7 cellular contexts compared by ENCODE assay signal in the genomic region with DNA sequence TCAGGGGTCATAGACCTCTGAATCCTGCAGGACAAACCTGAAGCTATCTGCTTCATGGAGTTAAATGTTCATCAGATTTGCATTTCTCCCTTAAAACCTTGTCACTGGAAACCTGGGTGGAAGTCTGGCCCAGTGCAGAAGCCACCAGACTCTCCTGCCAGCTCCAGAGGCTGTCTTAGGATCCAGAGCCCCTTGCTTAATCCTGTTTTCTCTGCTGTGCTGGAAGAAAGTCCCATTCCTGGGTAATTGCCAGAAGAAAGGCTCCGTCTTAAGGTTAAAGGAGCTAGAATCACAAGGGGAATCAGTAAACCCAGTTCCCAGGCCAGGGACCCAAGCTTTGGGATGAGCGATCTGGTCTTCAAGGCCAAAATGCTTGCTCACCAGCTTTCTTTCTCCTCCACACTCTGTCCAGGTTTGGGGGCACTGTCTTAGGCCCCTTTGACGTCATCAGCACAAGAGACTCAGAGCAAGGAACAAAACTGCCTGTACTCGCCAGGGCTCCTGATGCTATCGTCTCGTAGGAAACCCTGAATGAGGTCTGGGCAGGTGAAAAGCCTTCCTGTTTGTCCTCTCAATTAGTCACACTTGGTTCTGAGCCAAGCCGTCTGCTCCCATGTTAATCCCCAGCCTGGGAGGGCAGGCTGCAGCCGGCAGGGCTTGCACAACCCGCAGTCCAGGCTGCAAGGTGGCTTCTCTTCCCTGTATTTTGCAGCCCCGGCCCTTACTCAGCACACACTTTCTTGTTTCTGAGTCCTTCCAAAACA.
DNase-seq lines count a peak whose midpoint lies in the region; ATAC-seq, FAIRE-seq and TF ChIP-seq lines count a peak whose summit lies in the region.
"Not testable (repeated sequence)": the region's sequence is repeated elsewhere in the genome, so short reads cannot be mapped to it uniquely, and the experiment has no call there.

No MANE protein-coding gene starts in this region.

- H3K27me3 ChIP-seq in PC-3 (ENCODE audit: low read length); body of pancreas; gastroesophageal sphincter; right lobe of liver; psoas muscle (ENCODE audit: insufficient read depth in 3 of 3, low read length in 2 of 3): not testable (repeated sequence)

- H3K4me2 ChIP-seq in A549; PC-3 (ENCODE audit: low read length): not testable (repeated sequence)

- not testable (repeated sequence) for H2AFZ ChIP-seq in PC-3 (ENCODE audit: low read length)

- CTCF ChIA-PET in A549 (lab: Yijun Ruan, JAX); PC-3 (lab: Charles Lee): not testable (repeated sequence)

- TF ChIP-seq POLR2A in A549 (IDR thresholded peaks at IDR 0.05; ENCODE audit: low read length); body of pancreas (IDR thresholded peaks at IDR 0.05); gastroesophageal sphincter (IDR thresholded peaks at IDR 0.05); right lobe of liver (IDR thresholded peaks at IDR 0.05): not testable (repeated sequence)

- POLR2A ChIA-PET in A549 (lab: Yijun Ruan, JAX); PC-3 (lab: Charles Lee; ENCODE audit: unreplicated experiment): not testable (repeated sequence)

- not testable (repeated sequence) for H3K27ac ChIP-seq in A549; PC-3 (ENCODE audit: low read length); body of pancreas; gastroesophageal sphincter; right lobe of liver; psoas muscle

- TSS peak; percentile 89 for BruUV-seq in PC-3 (replicated peaks; lab: Mats Ljungman, UMichigan)

- H3F3A ChIP-seq in PC-3 (ENCODE audit: low read length, unreplicated experiment), result not testable (repeated sequence)

- ATAC-seq in A549, result peak; percentile 90 to 92
- ATAC-seq in PC-3, result peak; percentile 82
- peak; percentile 95 for ATAC-seq in body of pancreas
- ATAC-seq in gastroesophageal sphincter, result peak; percentile 91
- ATAC-seq in left ventricle myocardium superior, result peak; percentile 91
- ATAC-seq in right lobe of liver, result peak; percentile 72 to 87 (median 79)
- peak; percentile 84 to 94 (median 88) for ATAC-seq in psoas muscle

- not testable (repeated sequence) for DNase-seq in A549 (ENCODE audit: low read depth in 1 of 2, low spot score in 1 of 2); PC-3; body of pancreas; left ventricle myocardium superior; right lobe of liver; psoas muscle

- H3K9me2 ChIP-seq in PC-3 (replicated peaks; ENCODE audit: low read length), result not testable (repeated sequence)

- not testable (repeated sequence) for TF ChIP-seq RAD21 in A549 (conservative IDR thresholded peaks at IDR 0.05 in 1 of 2, IDR thresholded peaks at IDR 0.05 in 1 of 2)

- not testable (repeated sequence) for FAIRE-seq in A549 (lab: Jason Lieb, UNC)

- not testable (repeated sequence) for H3K9me3 ChIP-seq in A549; PC-3 (ENCODE audit: low read length); body of pancreas; gastroesophageal sphincter; right lobe of liver; psoas muscle

- not testable (repeated sequence) for H3K4me1 ChIP-seq in A549; PC-3 (ENCODE audit: insufficient read depth, low read length); body of pancreas; gastroesophageal sphincter; right lobe of liver; psoas muscle

- not testable (repeated sequence) for TF ChIP-seq CTCF in A549 (IDR thresholded peaks at IDR 0.05); PC-3 (conservative IDR thresholded peaks at IDR 0.05; ENCODE audit: low read depth, low read length); body of pancreas (IDR thresholded peaks at IDR 0.05); gastroesophageal sphincter (IDR thresholded peaks at IDR 0.05); right lobe of liver (IDR thresholded peaks at IDR 0.05); psoas muscle (IDR thresholded peaks at IDR 0.05)

- WGBS in A549 (ENCODE audit: missing lambda C conversion rate), result no CpG with 5 or more reads among the region's 10 CpGs
- no CpG with 5 or more reads among the region's 10 CpGs for WGBS in body of pancreas, 2 donors
- no CpG with 5 or more reads among the region's 10 CpGs for WGBS in gastroesophageal sphincter (ENCODE audit: low coverage in 1 of 2), 2 donors
- WGBS in right lobe of liver (ENCODE audit: insufficient coverage, low coverage, low lambda C conversion rate, missing lambda C conversion rate), result no CpG with 5 or more reads among the region's 10 CpGs
- WGBS in psoas muscle, 3 donors, result no CpG with 5 or more reads among the region's 10 CpGs

- H3K79me2 ChIP-seq in PC-3 (ENCODE audit: low read length), result not testable (repeated sequence)

- intact Hi-C loops in PC-3 (cut with micrococcal nuclease); body of pancreas (cut with DNase I); left ventricle myocardium superior (cut with micrococcal nuclease); right lobe of liver (cut with DNase I); psoas muscle (cut with DNase I): not testable (repeated sequence)

- H3K9ac ChIP-seq in PC-3 (ENCODE audit: low read length), result not testable (repeated sequence)

- H3K36me3 ChIP-seq in PC-3 (ENCODE audit: low read depth, low read length); body of pancreas (replicated peaks in 1 of 2; ENCODE audit: insufficient read depth in 1 of 2, low read depth in 2 of 2); gastroesophageal sphincter; right lobe of liver; psoas muscle (ENCODE audit: insufficient read depth in 1 of 2, low read depth in 1 of 2): not testable (repeated sequence)

- H3K4me3 ChIP-seq in A549; PC-3 (ENCODE audit: low read length); body of pancreas; gastroesophageal sphincter; right lobe of liver; psoas muscle: not testable (repeated sequence)

- TF ChIP-seq EP300 in A549 (IDR thresholded peaks at IDR 0.05); gastroesophageal sphincter (IDR thresholded peaks at IDR 0.05): not testable (repeated sequence)

- H4K20me1 ChIP-seq in PC-3 (ENCODE audit: low read length), result not testable (repeated sequence)
